ENCODE assay signal across 8 cellular contexts in the genomic region with DNA sequence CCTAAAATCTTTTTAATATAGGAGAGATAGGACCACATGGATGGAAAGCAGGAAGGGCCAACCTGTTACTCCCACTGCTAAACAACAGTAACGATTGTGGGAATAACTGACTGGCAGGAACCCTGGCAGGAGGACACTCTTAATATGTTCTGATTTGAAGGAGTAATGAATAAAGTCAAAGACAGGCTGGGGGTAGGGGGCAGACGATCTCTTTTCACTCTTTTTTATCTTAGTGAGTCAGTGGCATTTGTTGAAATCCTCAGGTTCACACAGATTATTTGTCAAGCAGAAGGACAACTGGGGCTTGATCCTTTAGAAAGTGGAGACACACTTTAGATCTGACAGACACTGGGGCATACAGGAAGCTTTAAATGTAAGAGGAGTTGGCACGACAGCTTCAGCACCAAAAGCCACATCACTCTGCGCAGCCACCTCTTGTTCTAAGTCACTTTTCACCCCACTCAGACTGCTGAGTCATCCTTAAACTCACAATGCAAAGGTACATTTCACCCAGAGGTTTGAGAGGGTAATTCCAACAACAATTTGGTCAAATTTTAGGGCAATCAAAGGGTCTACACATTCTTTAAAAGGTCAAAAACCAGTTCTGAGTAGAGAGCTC.
DNase-seq lines count a peak whose midpoint lies in the region; ATAC-seq and TF ChIP-seq lines count a peak whose summit lies in the region.

No MANE protein-coding gene starts in this region.

- no peaks in the 10 kb centered on the region for H3K9me3 Mint-ChIP-seq in Caco-2 (ENCODE audit: unreplicated experiment)
- H3K9me3 Mint-ChIP-seq in T-helper 2 cell treated with Interferon-gamma antibody and Interleukin-4, amounts not matched to agents 5 μg/mL and 100 μg/mL, for 36 hours = no peaks in the 10 kb centered on the region

- POLR2A ChIA-PET in Caco-2 (lab: Charles Lee) = interaction anchor here (0.7 kb wide), 1 partner anchor 148 kb away, joined by 3 read pairs; no protein-coding TSS in a partner anchor

- TF ChIP-seq CTCF in Caco-2 (IDR thresholded peaks at IDR 0.05; ENCODE audit: insufficient read depth in 1 of 2, low read depth in 1 of 2, low read length in 1 of 2, severe bottlenecking in 1 of 2, unreplicated experiment in 1 of 2) (no peak), thyroid gland (IDR thresholded peaks at IDR 0.05) (peak in 2 of 6 experiments; percentile 8 to 34), osteoblast (IDR thresholded peaks at IDR 0.05; ENCODE audit: extremely low read depth, low read depth, low read length) (no peak), gastroesophageal sphincter (IDR thresholded peaks at IDR 0.05) (no peak)

- BruUV-seq in Caco-2 (replicated peaks; lab: Mats Ljungman, UMichigan) = no TSS peak

- H3K9me3 ChIP-seq in Caco-2 (no peaks in the 10 kb centered on the region), thyroid gland (no peaks in the 10 kb centered on the region), osteoblast (ENCODE audit: low read depth, low read length) (no peaks in the 10 kb centered on the region), gastroesophageal sphincter (no peaks in the 10 kb centered on the region)

- H3K27ac ChIP-seq in thyroid gland (peak overlapping the region; percentile 53 to 79 (median 72)), osteoblast (ENCODE audit: low read depth, low read length) (no peak overlapping the region), gastroesophageal sphincter (no peak overlapping the region)

- CTCF ChIA-PET in Caco-2 (lab: Charles Lee) = no interaction called here

- H3K4me1 ChIP-seq in Caco-2 (no peaks in the 10 kb centered on the region), thyroid gland (peaks cover 15 to 21% of the 10 kb centered on the region in 2 donors), osteoblast (ENCODE audit: insufficient read depth, low read length) (peaks cover 3% of the 10 kb centered on the region), gastroesophageal sphincter (no peaks in the 10 kb centered on the region)

- H3K79me2 ChIP-seq in osteoblast (ENCODE audit: insufficient read depth, low read length) = no peaks in the 10 kb centered on the region

- no peak overlapping the region for H2AFZ ChIP-seq in osteoblast (ENCODE audit: low read length)

- 51 to 52% methylated on average over 4 of the region's 4 CpGs for WGBS in thyroid gland, 2 donors
- 82 to 83% methylated on average over 3 to 4 of the region's 4 CpGs for WGBS in gastroesophageal sphincter (ENCODE audit: low coverage in 1 of 2), 2 donors

- ATAC-seq in GM19328 (IDR thresholded peaks at IDR 0.05; ENCODE audit: unreplicated experiment) = peak; percentile 91
- peak; percentile 97 for ATAC-seq in HG03196 (IDR thresholded peaks at IDR 0.05; ENCODE audit: unreplicated experiment)
- ATAC-seq in gastroesophageal sphincter = no peak

- no peaks in the 10 kb centered on the region for H4K20me1 ChIP-seq in osteoblast (ENCODE audit: insufficient read depth, low read length)

- no peak overlapping the region for H3K4me2 ChIP-seq in osteoblast (ENCODE audit: insufficient read depth, low read length)

- no peaks in the 10 kb centered on the region for H3K36me3 Mint-ChIP-seq in Caco-2 (ENCODE audit: insufficient read depth, unreplicated experiment)
- H3K36me3 Mint-ChIP-seq in T-helper 2 cell treated with Interferon-gamma antibody and Interleukin-4, amounts not matched to agents 5 μg/mL and 100 μg/mL, for 36 hours (ENCODE audit: low read depth) = peaks cover 4% of the 10 kb centered on the region

- peaks cover 7% of the 10 kb centered on the region for H3K4me1 Mint-ChIP-seq in Caco-2 (ENCODE audit: low read depth, unreplicated experiment)
- peaks cover 31% of the 10 kb centered on the region for H3K4me1 Mint-ChIP-seq in T-helper 2 cell treated with Interferon-gamma antibody and Interleukin-4, amounts not matched to agents 5 μg/mL and 100 μg/mL, for 36 hours (ENCODE audit: low read depth)

- H3K27ac Mint-ChIP-seq in Caco-2 (ENCODE audit: unreplicated experiment) = peak overlapping the region; percentile 43
- peak overlapping the region; percentile 83 for H3K27ac Mint-ChIP-seq in T-helper 2 cell treated with Interferon-gamma antibody and Interleukin-4, amounts not matched to agents 5 μg/mL and 100 μg/mL, for 36 hours

- TF ChIP-seq POLR2A in thyroid gland (IDR thresholded peaks at IDR 0.05) (peak in 1 of 2 donors; percentile 27), gastroesophageal sphincter (IDR thresholded peaks at IDR 0.05) (no peak)

- DNase-seq in Caco-2 (peak in 1 of 2 experiments; percentile 4), fibroblast of gingiva (ENCODE audit: low read depth) (peak; percentile 9), thyroid gland (peak; percentile 65 to 70), osteoblast (ENCODE audit: insufficient read length, low spot score, missing footprints) (no peak)
- DNase-seq in T-helper 2 cell treated with Interferon-gamma antibody and Interleukin-4, amounts not matched to agents 5 μg/mL and 100 μg/mL, for 36 hours (ENCODE audit: low spot score) = peak; percentile 55

- H3K36me3 ChIP-seq in Caco-2 (ENCODE audit: control insufficient read depth, insufficient read depth, low read length) (no peaks in the 10 kb centered on the region), thyroid gland (no peaks in the 10 kb centered on the region), osteoblast (ENCODE audit: insufficient read depth, low read length) (no peaks in the 10 kb centered on the region), gastroesophageal sphincter (no peaks in the 10 kb centered on the region)

- H3K27me3 ChIP-seq in Caco-2 (replicated peaks; ENCODE audit: control insufficient read depth, insufficient read depth, low read length) (no peaks in the 10 kb centered on the region), thyroid gland (no peaks in the 10 kb centered on the region), osteoblast (ENCODE audit: insufficient read depth, low read length) (no peaks in the 10 kb centered on the region), gastroesophageal sphincter (no peaks in the 10 kb centered on the region)

- no peak overlapping the region for H3K4me3 Mint-ChIP-seq in Caco-2 (ENCODE audit: unreplicated experiment)
- H3K4me3 Mint-ChIP-seq in T-helper 2 cell treated with Interferon-gamma antibody and Interleukin-4, amounts not matched to agents 5 μg/mL and 100 μg/mL, for 36 hours = peak overlapping the region; percentile 55

- intact Hi-C loops in Caco-2 (cut with micrococcal nuclease; ENCODE audit: unreplicated experiment) = no loop called here
- intact Hi-C loops in thyroid gland (cut with DNase I) = no loop called here

- H3K27me3 Mint-ChIP-seq in Caco-2 (ENCODE audit: insufficient read depth, unreplicated experiment) = no peaks in the 10 kb centered on the region
- H3K27me3 Mint-ChIP-seq in T-helper 2 cell treated with Interferon-gamma antibody and Interleukin-4, amounts not matched to agents 5 μg/mL and 100 μg/mL, for 36 hours (ENCODE audit: low read depth) = no peaks in the 10 kb centered on the region

- H3K4me3 ChIP-seq in Caco-2 (ENCODE audit: low read depth, low read length) (no peak overlapping the region), thyroid gland (replicated peaks in 1 of 3) (no peak overlapping the region), osteoblast (ENCODE audit: insufficient read depth, low read length) (no peak overlapping the region), gastroesophageal sphincter (no peak overlapping the region)

- TF ChIP-seq EP300 in gastroesophageal sphincter (IDR thresholded peaks at IDR 0.05) = no peak

Comparison
In these comparisons a context has a peak if more than half of its experiments do, and no peak if none do; other contexts are left out.
1. H3K27ac ChIP-seq: peak in thyroid gland (3 of 3); none in osteoblast (single experiment) and gastroesophageal sphincter (0 of 4).